ENCODE assay signal across 8 cellular contexts in genomic region chr7:30076411-30076810, GRCh38.
"Had no signal": no experiment of that assay in that cellular context is flagged by ENCODE, and none has a peak within 500 bp of the region (broad histone marks: within the 10 kb centered on the region; RNA-seq: fewer than 3 reads in every experiment).

No MANE protein-coding gene starts in this region.

- ATAC-seq: HCT116 had no signal

- H3K27ac ChIP-seq: GM23248, KMS-11 had no signal

- H3K9ac ChIP-seq: GM23248, KMS-11 had no signal

- H3K4me2 ChIP-seq: KMS-11 had no signal

- DNase-seq: GM23248, GOT3, H7, KBM-7 had no signal

- FAIRE-seq: HTR-8/SVneo had no signal

- H3K4me3 ChIP-seq: GM23248, HAP-1 had no signal

- H2AFZ ChIP-seq: GM23248 had no signal

- H3K9me3 ChIP-seq: HAP-1 had no signal
